In genomic region chr3:52458770-52459540, GRCh38 we compare ENCODE assay signal across 1 cellular context.
TF ChIP-seq lines count a peak whose summit lies in the region.

No MANE protein-coding gene starts in this region.

TF ChIP-seq in HepG2, 621 proteins besides CTCF, POLR2A, EP300 and RAD21:
- TF ChIP-seq ZNF24 (IDR thresholded peaks at IDR 0.05) (no peak), ZUFSP (CRISPR knock-in tag; IDR thresholded peaks at IDR 0.05; ENCODE audit: borderline replicate concordance) (no peak), ZNF615 (CRISPR knock-in tag; IDR thresholded peaks at IDR 0.05; ENCODE audit: borderline replicate concordance) (no peak), EZH2 (conservative IDR thresholded peaks at IDR 0.05; ENCODE audit: low read depth, low read length) (no peak), RXRA (CRISPR knock-in tag; IDR thresholded peaks at IDR 0.05) (no peak), SAP130 (CRISPR knock-in tag; IDR thresholded peaks at IDR 0.05; ENCODE audit: low read depth) (no peak), TGIF2 (CRISPR knock-in tag; IDR thresholded peaks at IDR 0.05) (no peak), ZBTB8A (CRISPR knock-in tag; IDR thresholded peaks at IDR 0.05; ENCODE audit: borderline replicate concordance, low read depth) (no peak)
